ENCODE assay signal across 10 cellular contexts in the genomic region with DNA sequence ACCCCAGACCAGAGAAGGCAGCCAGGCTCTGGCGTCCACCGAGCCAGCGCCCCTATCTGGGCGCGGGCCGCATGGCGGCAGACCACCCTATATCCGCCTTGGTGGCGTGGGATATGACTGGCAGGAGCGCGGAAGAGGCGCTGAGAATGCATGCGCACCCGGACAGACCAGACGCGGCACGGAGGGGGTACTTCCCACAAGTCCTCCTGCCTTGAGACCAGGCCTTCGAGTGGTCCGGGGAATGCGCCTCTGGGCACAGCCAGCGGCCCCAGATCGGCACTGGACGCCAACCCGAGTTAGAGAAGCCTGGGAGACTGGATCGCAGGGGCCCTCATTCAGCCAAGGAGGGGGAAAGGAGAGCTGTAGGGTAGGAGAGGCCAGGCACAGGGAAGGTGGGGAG. TPM values are rescaled to one million over a fixed set of nuclear protein-coding genes. Genes with fewer than 3 reads are reported as not detected.
DNase-seq lines count a peak whose midpoint lies in the region; ATAC-seq, FAIRE-seq and TF ChIP-seq lines count a peak whose summit lies in the region.
"Had no signal": no experiment of that assay in that cellular context is flagged by ENCODE, and none has a peak within 500 bp of the region (broad histone marks: within the 10 kb centered on the region; RNA-seq: fewer than 3 reads in every experiment).

No MANE protein-coding gene starts in this region.

- peaks cover 21% of the 10 kb centered on the region for H3K4me1 Mint-ChIP-seq in activated naive CD4-positive, alpha-beta T cell treated with anti-CD3 and anti-CD28 coated beads, Interleukin-2, amount 50 U/mL, for 24 hours
- peaks cover 22% of the 10 kb centered on the region for H3K4me1 Mint-ChIP-seq in activated naive CD4-positive, alpha-beta T cell treated with anti-CD3 and anti-CD28 coated beads for 36 hours (ENCODE audit: low read depth)
- peaks cover 8% of the 10 kb centered on the region for H3K4me1 Mint-ChIP-seq in activated T-helper 1 cell treated with anti-CD3 and anti-CD28 coated beads, Interleukin-12 subunit alpha, Interleukin-12 subunit beta, Interleukin-2, Interleukin-4 antibody, amounts not matched to agents 30 ng/mL and 10 ng/mL and 1 ng/mL, durations not matched to agents 14 hours and 24 hours and 36 hours (ENCODE audit: low read depth)
- H3K4me1 Mint-ChIP-seq in stimulated activated memory B cell treated with anti-CD40 and anti-IgM and Interleukin-4, amounts not matched to agents 10 μg/mL and 1 μg/mL and 100 μg/mL, for 72 hours, result peaks cover 38% of the 10 kb centered on the region

- H3K36me3 Mint-ChIP-seq in activated naive CD4-positive, alpha-beta T cell treated with anti-CD3 and anti-CD28 coated beads, Interleukin-2, amount 50 U/mL, for 24 hours, result no peaks in the 10 kb centered on the region
- H3K36me3 Mint-ChIP-seq in activated naive CD4-positive, alpha-beta T cell treated with anti-CD3 and anti-CD28 coated beads for 36 hours (ENCODE audit: low read depth), result no peaks in the 10 kb centered on the region
- no peaks in the 10 kb centered on the region for H3K36me3 Mint-ChIP-seq in activated T-helper 1 cell treated with anti-CD3 and anti-CD28 coated beads, Interleukin-12 subunit alpha, Interleukin-12 subunit beta, Interleukin-2, Interleukin-4 antibody, amounts not matched to agents 30 ng/mL and 10 ng/mL and 1 ng/mL, durations not matched to agents 14 hours and 24 hours and 36 hours (ENCODE audit: low read depth)
- H3K36me3 Mint-ChIP-seq in stimulated activated memory B cell treated with anti-CD40 and anti-IgM and Interleukin-4, amounts not matched to agents 10 μg/mL and 1 μg/mL and 100 μg/mL, for 72 hours, result no peaks in the 10 kb centered on the region

- H4K20me1 ChIP-seq in HepG2 (ENCODE audit: insufficient read depth, low read length), result peaks cover 5% of the 10 kb centered on the region; the same call in 1 of the 2 replicates

- H3K27me3 ChIP-seq in HepG2 (ENCODE audit: control insufficient read depth in 1 of 2, insufficient read depth in 2 of 2, low read length in 2 of 2) (peaks cover 34 to 84% of the 10 kb centered on the region in 2 experiments), foreskin keratinocyte (peaks cover 74% of the 10 kb centered on the region)

- H3K27me3 Mint-ChIP-seq in activated naive CD4-positive, alpha-beta T cell treated with anti-CD3 and anti-CD28 coated beads, Interleukin-2, amount 50 U/mL, for 24 hours, result peaks cover 34% of the 10 kb centered on the region
- peaks cover 68% of the 10 kb centered on the region for H3K27me3 Mint-ChIP-seq in activated naive CD4-positive, alpha-beta T cell treated with anti-CD3 and anti-CD28 coated beads for 36 hours (ENCODE audit: low read depth)
- H3K27me3 Mint-ChIP-seq in activated T-helper 1 cell treated with anti-CD3 and anti-CD28 coated beads, Interleukin-12 subunit alpha, Interleukin-12 subunit beta, Interleukin-2, Interleukin-4 antibody, amounts not matched to agents 30 ng/mL and 10 ng/mL and 1 ng/mL, durations not matched to agents 14 hours and 24 hours and 36 hours (ENCODE audit: insufficient read depth), result peaks cover 58% of the 10 kb centered on the region
- peaks cover 72% of the 10 kb centered on the region for H3K27me3 Mint-ChIP-seq in stimulated activated memory B cell treated with anti-CD40 and anti-IgM and Interleukin-4, amounts not matched to agents 10 μg/mL and 1 μg/mL and 100 μg/mL, for 72 hours

- no peak for TF ChIP-seq RAD21 in HepG2 (CRISPR knock-in tag; IDR thresholded peaks at IDR 0.05)

- no TSS peak for BruUV-seq in HepG2 (replicated peaks; lab: Mats Ljungman, UMichigan)

- ATAC-seq in HepG2 (peak; percentile 15), foreskin keratinocyte (no peak), HG02938 (IDR thresholded peaks at IDR 0.05; ENCODE audit: unreplicated experiment) (no peak)
- no peak for ATAC-seq in stimulated activated memory B cell treated with anti-CD40 and anti-IgM and Interleukin-4, amounts not matched to agents 10 μg/mL and 1 μg/mL and 100 μg/mL, for 72 hours

- CTCF ChIA-PET in activated naive CD4-positive, alpha-beta T cell treated with anti-CD3 and anti-CD28 coated beads for 36 hours (lab: Charles Lee), result interaction anchor here (1.0 kb wide), 2 partner anchors 19 to 95 kb away, joined by 3 read pairs; no protein-coding TSS in a partner anchor
- CTCF ChIA-PET in HepG2 (lab: Yijun Ruan, JAX; ENCODE audit: low intra/inter-chr PET ratio, low total read pairs), result no interaction called here

- H3K4me1 ChIP-seq in HepG2 (ENCODE audit: insufficient read depth, low read length) (peaks cover 51% of the 10 kb centered on the region), foreskin keratinocyte (peaks cover 4% of the 10 kb centered on the region)

- H3K27ac ChIP-seq in HepG2 (ENCODE audit: extremely low read length, insufficient read depth, low read length) (no peak overlapping the region), foreskin keratinocyte (no peak overlapping the region)
- H3K27ac ChIP-seq: brain microvascular endothelial cell, suprapubic skin had no signal

- no peaks in the 10 kb centered on the region for H3K9me3 ChIP-seq in HepG2 (ENCODE audit: low read length)
- H3K9me3 ChIP-seq: suprapubic skin had no signal

- H3K9ac ChIP-seq in HepG2 (ENCODE audit: insufficient read depth, low read depth, low read length), result no peak overlapping the region

- no peak for FAIRE-seq in HepG2 (lab: Jason Lieb, UNC)

- H3K79me2 ChIP-seq in HepG2 (ENCODE audit: insufficient read depth, low read length), result no peaks in the 10 kb centered on the region

- H3K27ac Mint-ChIP-seq in activated naive CD4-positive, alpha-beta T cell treated with anti-CD3 and anti-CD28 coated beads, Interleukin-2, amount 50 U/mL, for 24 hours, result no peak overlapping the region
- no peak overlapping the region for H3K27ac Mint-ChIP-seq in activated naive CD4-positive, alpha-beta T cell treated with anti-CD3 and anti-CD28 coated beads for 36 hours
- H3K27ac Mint-ChIP-seq in activated T-helper 1 cell treated with anti-CD3 and anti-CD28 coated beads, Interleukin-12 subunit alpha, Interleukin-12 subunit beta, Interleukin-2, Interleukin-4 antibody, amounts not matched to agents 30 ng/mL and 10 ng/mL and 1 ng/mL, durations not matched to agents 14 hours and 24 hours and 36 hours, result peak overlapping the region; percentile 55
- H3K27ac Mint-ChIP-seq in stimulated activated memory B cell treated with anti-CD40 and anti-IgM and Interleukin-4, amounts not matched to agents 10 μg/mL and 1 μg/mL and 100 μg/mL, for 72 hours, result no peak overlapping the region

- peak overlapping the region in 1 of 3 experiments; percentile 54; a peak in 1 of 6 replicates for H3K4me3 ChIP-seq in HepG2 (replicated peaks in 1 of 3; ENCODE audit: insufficient read depth in 1 of 3, low read depth in 2 of 3, low read length in 3 of 3)
- no peak overlapping the region for H3K4me3 ChIP-seq in lower leg skin (ENCODE audit: low read depth, poor library complexity, severe bottlenecking)

- no peaks in the 10 kb centered on the region for H3K36me3 ChIP-seq in HepG2 (replicated peaks in 1 of 2; ENCODE audit: control insufficient read depth in 1 of 2, insufficient read depth in 2 of 2, low read length in 2 of 2)
- H3K36me3 ChIP-seq: brain microvascular endothelial cell, suprapubic skin had no signal

- TF ChIP-seq EP300 in HepG2 (IDR thresholded peaks at IDR 0.05; ENCODE audit: low read depth in 2 of 2, low read length in 2 of 2) (no peak), HepG2 (CRISPR knock-in tag; IDR thresholded peaks at IDR 0.05; ENCODE audit: borderline replicate concordance) (no peak)

- in situ Hi-C loops in HepG2 (cut with HindIII; ENCODE audit: extremely low pct_ligation_motif_present, low pct_unique_long_range_greater_than_20kb), result loop anchor here (5.0 kb wide), 2 partner anchors 81 to 171 kb away; no protein-coding TSS in a partner anchor

- no peak for DNase-seq in activated naive CD4-positive, alpha-beta T cell treated with anti-CD3 and anti-CD28 coated beads for 36 hours
- DNase-seq in activated T-helper 1 cell treated with anti-CD3 and anti-CD28 coated beads, Interleukin-12 subunit alpha, Interleukin-12 subunit beta, Interleukin-2, Interleukin-4 antibody, amounts not matched to agents 30 ng/mL and 10 ng/mL and 1 ng/mL, durations not matched to agents 14 hours and 24 hours and 36 hours (ENCODE audit: low spot score), result no peak
- no peak for DNase-seq in HepG2 (ENCODE audit: low spot score)
- no peak for DNase-seq in foreskin keratinocyte
- DNase-seq in lower leg skin (ENCODE audit: low spot score in 2 of 2), result no peak

- H3K4me3 Mint-ChIP-seq in activated naive CD4-positive, alpha-beta T cell treated with anti-CD3 and anti-CD28 coated beads, Interleukin-2, amount 50 U/mL, for 24 hours, result peak overlapping the region; percentile 39
- no peak overlapping the region for H3K4me3 Mint-ChIP-seq in activated naive CD4-positive, alpha-beta T cell treated with anti-CD3 and anti-CD28 coated beads for 36 hours
- H3K4me3 Mint-ChIP-seq in activated T-helper 1 cell treated with anti-CD3 and anti-CD28 coated beads, Interleukin-12 subunit alpha, Interleukin-12 subunit beta, Interleukin-2, Interleukin-4 antibody, amounts not matched to agents 30 ng/mL and 10 ng/mL and 1 ng/mL, durations not matched to agents 14 hours and 24 hours and 36 hours, result no peak overlapping the region
- peak overlapping the region; percentile 55 for H3K4me3 Mint-ChIP-seq in stimulated activated memory B cell treated with anti-CD40 and anti-IgM and Interleukin-4, amounts not matched to agents 10 μg/mL and 1 μg/mL and 100 μg/mL, for 72 hours

- peak overlapping the region; percentile 50 for H3K4me2 ChIP-seq in HepG2 (ENCODE audit: low read depth, low read length)

- no peaks in the 10 kb centered on the region for H3K9me3 Mint-ChIP-seq in activated naive CD4-positive, alpha-beta T cell treated with anti-CD3 and anti-CD28 coated beads, Interleukin-2, amount 50 U/mL, for 24 hours
- no peaks in the 10 kb centered on the region for H3K9me3 Mint-ChIP-seq in activated naive CD4-positive, alpha-beta T cell treated with anti-CD3 and anti-CD28 coated beads for 36 hours
- no peaks in the 10 kb centered on the region for H3K9me3 Mint-ChIP-seq in activated T-helper 1 cell treated with anti-CD3 and anti-CD28 coated beads, Interleukin-12 subunit alpha, Interleukin-12 subunit beta, Interleukin-2, Interleukin-4 antibody, amounts not matched to agents 30 ng/mL and 10 ng/mL and 1 ng/mL, durations not matched to agents 14 hours and 24 hours and 36 hours
- H3K9me3 Mint-ChIP-seq in stimulated activated memory B cell treated with anti-CD40 and anti-IgM and Interleukin-4, amounts not matched to agents 10 μg/mL and 1 μg/mL and 100 μg/mL, for 72 hours, result no peaks in the 10 kb centered on the region

- intact Hi-C loops in activated naive CD4-positive, alpha-beta T cell treated with anti-CD3 and anti-CD28 coated beads for 36 hours (cut with micrococcal nuclease), result loop anchor here (1.0 kb wide), 3 partner anchors 79 to 170 kb away; no protein-coding TSS in a partner anchor
- intact Hi-C loops in activated T-helper 1 cell treated with anti-CD3 and anti-CD28 coated beads, Interleukin-12 subunit alpha, Interleukin-12 subunit beta, Interleukin-2, Interleukin-4 antibody, amounts not matched to agents 30 ng/mL and 10 ng/mL and 1 ng/mL, durations not matched to agents 14 hours and 24 hours and 36 hours (cut with micrococcal nuclease), result loop anchor here (1.0 kb wide), 2 partner anchors 14 to 170 kb away; no protein-coding TSS in a partner anchor
- intact Hi-C loops in HepG2 (cut with micrococcal nuclease; ENCODE audit: unreplicated experiment), result loop anchor here (2.0 to 5.0 kb wide), 3 partner anchors 51 to 171 kb away; no protein-coding TSS in a partner anchor
- intact Hi-C loops in lower leg skin (cut with DNase I; ENCODE audit: low total_unique reads), result loop anchor here (5.0 kb wide), 1 partner anchor 171 kb away; no protein-coding TSS in a partner anchor

- WGBS in HepG2 (ENCODE audit: low lambda C conversion rate), result 38% methylated on average over 7 of the region's 25 CpGs
- 27 to 35% methylated on average over 25 of the region's 25 CpGs for WGBS in lower leg skin, 2 donors

- no peak overlapping the region for H2AFZ ChIP-seq in HepG2 (ENCODE audit: low read length)

- TF ChIP-seq POLR2A in HepG2 (IDR thresholded peaks at IDR 0.05; ENCODE audit: insufficient read depth in 1 of 2, low read depth in 2 of 2, low read length in 2 of 2), result no peak
- TF ChIP-seq POLR2A in lower leg skin (IDR thresholded peaks at IDR 0.05), result no peak

- TF ChIP-seq CTCF in HepG2 (CRISPR knock-in tag; IDR thresholded peaks at IDR 0.05), result no peak
- TF ChIP-seq CTCF in foreskin keratinocyte (conservative IDR thresholded peaks at IDR 0.05), result no peak
- TF ChIP-seq CTCF in lower leg skin (IDR thresholded peaks at IDR 0.05), result no peak

- POLR2A ChIA-PET in HepG2 (lab: Yijun Ruan, JAX), result no interaction called here

RNA-seq across cellular contexts. Expression of a gene that starts 2.5 kb away (rescaled TPM):
- total RNA-seq in activated naive CD4-positive, alpha-beta T cell treated with anti-CD3 and anti-CD28 coated beads for 36 hours, result not detected
- total RNA-seq in activated T-helper 1 cell treated with anti-CD3 and anti-CD28 coated beads, Interleukin-12 subunit alpha, Interleukin-12 subunit beta, Interleukin-2, Interleukin-4 antibody, amounts not matched to agents 30 ng/mL and 10 ng/mL and 1 ng/mL, durations not matched to agents 14 hours and 24 hours and 36 hours, result not detected in 2 replicates
- total RNA-seq in HepG2 (2016; rRNA removed; fragmentation: Illumina TruSeq; extraction: Trizol) (not detected in 2 replicates), foreskin keratinocyte (1.1 and 1.2 TPM in 2 replicates), lower leg skin (1 to 10 TPM; 3.2 to 6.9 (median 4.6) TPM)
- not detected in 2 replicates for total RNA-seq in HepG2 (2016; cell fraction: cytosol; rRNA removed; fragmentation: Illumina TruSeq; extraction: Trizol; ENCODE audit: low read depth)
- not detected in 2 replicates for total RNA-seq in HepG2 (2016; cell fraction: insoluble cytoplasmic fraction; rRNA removed; fragmentation: Illumina TruSeq; extraction: Trizol)
- total RNA-seq in HepG2 (2016; cell fraction: membrane; rRNA removed; fragmentation: Illumina TruSeq; extraction: Trizol), result not detected in 2 replicates
- total RNA-seq in HepG2 (2016; cell fraction: nucleus; rRNA removed; fragmentation: Illumina TruSeq; extraction: Trizol), result not detected in 2 replicates
- polyA plus RNA-seq in HepG2 (2011; rRNA removed) (not detected in 2 replicates), foreskin keratinocyte (0.95 and 1.2 TPM in 2 replicates)
- polyA plus RNA-seq in HepG2 (2011; cell fraction: cytosol; rRNA removed), result 0.04 TPM in 1 of 2 replicates, not detected in the other
- 0.03 TPM in 1 of 2 replicates, not detected in the other for polyA plus RNA-seq in HepG2 (2011; cell fraction: nucleus; rRNA removed)
- not detected in 2 replicates for polyA plus RNA-seq in HepG2 (2012)
- not detected in 2 replicates for polyA plus RNA-seq in HepG2 (2016; cell fraction: cytosol; fragmentation: Illumina TruSeq; extraction: Trizol; ENCODE audit: low read depth)
- 0.03 TPM in 1 of 2 replicates, not detected in the other for polyA plus RNA-seq in HepG2 (2016; cell fraction: insoluble cytoplasmic fraction; fragmentation: Illumina TruSeq; extraction: Trizol; ENCODE audit: low read depth)
- polyA plus RNA-seq in HepG2 (2016; cell fraction: membrane; fragmentation: Illumina TruSeq; extraction: Trizol; ENCODE audit: low read depth), result 0.16 TPM in 1 of 2 replicates, not detected in the other
- not detected in 2 replicates for polyA plus RNA-seq in HepG2 (2016; cell fraction: nucleus; fragmentation: Illumina TruSeq; extraction: Trizol; ENCODE audit: insufficient read depth, low read depth)
- 0.06 TPM in 1 of 2 replicates, not detected in the other for polyA minus RNA-seq in HepG2 (2011; rRNA and poly(A)+ RNA removed; ENCODE audit: low replicate concordance)
- polyA minus RNA-seq in HepG2 (2011; cell fraction: cytosol; rRNA and poly(A)+ RNA removed), result not detected in 2 replicates
- polyA minus RNA-seq in HepG2 (2011; cell fraction: nucleus; rRNA and poly(A)+ RNA removed), result not detected in 2 replicates

Comparison
In these comparisons a context has a peak if more than half of its experiments do, and no peak if none do; other contexts are left out.
1. H3K4me3 Mint-ChIP-seq: peak in activated naive CD4-positive, alpha-beta T cell treated with anti-CD3 and anti-CD28 coated beads, Interleukin-2, amount 50 U/mL, for 24 hours (single experiment) and stimulated activated memory B cell treated with anti-CD40 and anti-IgM and Interleukin-4, amounts not matched to agents 10 μg/mL and 1 μg/mL and 100 μg/mL, for 72 hours (single experiment); none in activated naive CD4-positive, alpha-beta T cell treated with anti-CD3 and anti-CD28 coated beads for 36 hours (single experiment) and activated T-helper 1 cell treated with anti-CD3 and anti-CD28 coated beads, Interleukin-12 subunit alpha, Interleukin-12 subunit beta, Interleukin-2, Interleukin-4 antibody, amounts not matched to agents 30 ng/mL and 10 ng/mL and 1 ng/mL, durations not matched to agents 14 hours and 24 hours and 36 hours (single experiment).